14 cellular contexts compared by ENCODE assay signal in genomic region chr14:37901978-37902377, GRCh38.
A peak's percentile ranks its signal among the peaks of the same experiment; 100 is the strongest.
DNase-seq lines count a peak whose midpoint lies in the region; ATAC-seq, FAIRE-seq and TF ChIP-seq lines count a peak whose summit lies in the region.
"Had no signal": no experiment of that assay in that cellular context is flagged by ENCODE, and none has a peak within 500 bp of the region (broad histone marks: within the 10 kb centered on the region; RNA-seq: fewer than 3 reads in every experiment).

No MANE protein-coding gene starts in this region.

- H3K9me3 ChIP-seq in heart right ventricle = no peaks in the 10 kb centered on the region
- no peaks in the 10 kb centered on the region for H3K9me3 ChIP-seq in skeletal muscle tissue (ENCODE audit: control insufficient read depth in 3 of 3, low read length in 3 of 3)
- H3K9me3 ChIP-seq in HepG2 (ENCODE audit: low read length) = no peaks in the 10 kb centered on the region
- H3K9me3 ChIP-seq in esophagus muscularis mucosa = no peaks in the 10 kb centered on the region
- no peaks in the 10 kb centered on the region for H3K9me3 ChIP-seq in Caco-2

- no peaks in the 10 kb centered on the region for H4K20me1 ChIP-seq in HepG2 (ENCODE audit: insufficient read depth, low read length)

- DNase-seq in GM03348 (ENCODE audit: low spot score) (peak; percentile 81), RPMI7951 (ENCODE audit: low read depth) (peak; percentile 35), heart right ventricle (peak; percentile 23 to 66), HepG2 (ENCODE audit: low spot score) (no peak), esophagus muscularis mucosa (ENCODE audit: extremely low spot score) (no peak), Caco-2 (no peak), D721Med (ENCODE audit: insufficient read length, low spot score) (no peak)
- DNase-seq: activated CD4-positive, alpha-beta T cell treated with anti-CD3 and anti-CD28 coated beads, Interleukin-2, amount 50 U/mL, for 48 hours; CD4-positive, alpha-beta memory T cell; GF-D8; NCI-H1105 treated with DMSO at 0.1 percent for 48 hours; stimulated activated CD4-positive, alpha-beta T cell treated with anti-CD3 and anti-CD28 coated beads, Interleukin-1b, Interleukin-23, amount 100 ng/mL, for 48 hours had no signal

- ATAC-seq in heart right ventricle = peak in 7 of 8 donors; percentile 80 to 94 (median 91)
- no peak for ATAC-seq in HepG2

- peak overlapping the region in 1 of 3 donors; percentile 46 for H3K9ac ChIP-seq in skeletal muscle tissue (ENCODE audit: low read depth in 1 of 3, low read length in 3 of 3)
- no peak overlapping the region for H3K9ac ChIP-seq in HepG2 (ENCODE audit: insufficient read depth, low read depth, low read length)

- TF ChIP-seq RAD21 in HepG2 (CRISPR knock-in tag; IDR thresholded peaks at IDR 0.05) = no peak

- H3K4me1 ChIP-seq in heart right ventricle (peaks cover 0 to 4% (median 0%) of the 10 kb centered on the region in 9 donors), skeletal muscle tissue (ENCODE audit: control insufficient read depth in 3 of 3, insufficient read depth in 3 of 3, low read length in 3 of 3) (peaks cover 0 to 4% (median 0%) of the 10 kb centered on the region in 3 donors), HepG2 (ENCODE audit: insufficient read depth, low read length) (peaks cover 8% of the 10 kb centered on the region), esophagus muscularis mucosa (peaks cover 0 to 5% (median 0%) of the 10 kb centered on the region in 4 donors), Caco-2 (no peaks in the 10 kb centered on the region)

- WGBS in heart right ventricle, 2 donors = 36 to 42% methylated on average over 6 of the region's 6 CpGs
- WGBS in HepG2 (ENCODE audit: low lambda C conversion rate) = 59% methylated on average over 6 of the region's 6 CpGs
- 56% methylated on average over 6 of the region's 6 CpGs for WGBS in esophagus muscularis mucosa

- no peak overlapping the region for H3K4me2 ChIP-seq in HepG2 (ENCODE audit: low read depth, low read length)

- no peaks in the 10 kb centered on the region for H3K27me3 Mint-ChIP-seq in Caco-2 (ENCODE audit: insufficient read depth, unreplicated experiment)

- H3K27me3 ChIP-seq in heart right ventricle (peaks cover 0 to 7% (median 0%) of the 10 kb centered on the region in 7 donors), skeletal muscle tissue (ENCODE audit: control insufficient read depth in 3 of 3, insufficient read depth in 3 of 3, low read length in 3 of 3) (no peaks in the 10 kb centered on the region), HepG2 (ENCODE audit: control insufficient read depth in 1 of 2, insufficient read depth in 2 of 2, low read length in 2 of 2) (no peaks in the 10 kb centered on the region), esophagus muscularis mucosa (no peaks in the 10 kb centered on the region), Caco-2 (replicated peaks; ENCODE audit: control insufficient read depth, insufficient read depth, low read length) (no peaks in the 10 kb centered on the region)

- FAIRE-seq in HepG2 (lab: Jason Lieb, UNC) = no peak
- no peak for FAIRE-seq in D721Med (lab: Jason Lieb, UNC)
- FAIRE-seq: GM19239 had no signal

- H3K4me3 ChIP-seq in heart right ventricle = peak overlapping the region in 4 of 10 donors; percentile 6 to 27 (median 14)
- peak overlapping the region in 2 of 3 donors; percentile 14 to 16 for H3K4me3 ChIP-seq in skeletal muscle tissue (ENCODE audit: low read length in 3 of 3)
- H3K4me3 ChIP-seq in HepG2 (replicated peaks in 1 of 3; ENCODE audit: insufficient read depth in 1 of 3, low read depth in 2 of 3, low read length in 3 of 3) = no peak overlapping the region
- peak overlapping the region in 1 of 4 donors; percentile 15 for H3K4me3 ChIP-seq in esophagus muscularis mucosa
- no peak overlapping the region for H3K4me3 ChIP-seq in Caco-2 (ENCODE audit: low read depth, low read length)

- CTCF ChIA-PET in HepG2 (lab: Yijun Ruan, JAX; ENCODE audit: low intra/inter-chr PET ratio, low total read pairs) = no interaction called here
- CTCF ChIA-PET in Caco-2 (lab: Charles Lee) = no interaction called here

- TF ChIP-seq EP300 in HepG2 (IDR thresholded peaks at IDR 0.05; ENCODE audit: low read depth in 2 of 2, low read length in 2 of 2) (no peak), HepG2 (CRISPR knock-in tag; IDR thresholded peaks at IDR 0.05; ENCODE audit: borderline replicate concordance) (no peak), esophagus muscularis mucosa (IDR thresholded peaks at IDR 0.05) (no peak)

- H2AFZ ChIP-seq in HepG2 (ENCODE audit: low read length) = no peak overlapping the region

- in situ Hi-C loops in HepG2 (cut with HindIII; ENCODE audit: extremely low pct_ligation_motif_present, low pct_unique_long_range_greater_than_20kb) = loop anchor here (5.0 to 25.0 kb wide), 3 partner anchors 305 to 1110 kb away; partner anchors contain the start of gene SSTR1

- TF ChIP-seq CTCF in heart right ventricle (IDR thresholded peaks at IDR 0.05) = no peak
- TF ChIP-seq CTCF in HepG2 (CRISPR knock-in tag; IDR thresholded peaks at IDR 0.05) = no peak
- TF ChIP-seq CTCF in esophagus muscularis mucosa (IDR thresholded peaks at IDR 0.05) = no peak
- no peak for TF ChIP-seq CTCF in Caco-2 (IDR thresholded peaks at IDR 0.05; ENCODE audit: insufficient read depth in 1 of 2, low read depth in 1 of 2, low read length in 1 of 2, severe bottlenecking in 1 of 2, unreplicated experiment in 1 of 2)
- TF ChIP-seq CTCF in D721Med (IDR thresholded peaks at IDR 0.05; ENCODE audit: insufficient read depth, missing control alignments) = no peak

- H3K4me3 Mint-ChIP-seq in Caco-2 (ENCODE audit: unreplicated experiment) = no peak overlapping the region
- H3K4me3 Mint-ChIP-seq: CD4-positive, alpha-beta memory T cell had no signal

- POLR2A ChIA-PET in HepG2 (lab: Yijun Ruan, JAX) (no interaction called here), Caco-2 (lab: Charles Lee) (no interaction called here)

- BruUV-seq in HepG2 (replicated peaks; lab: Mats Ljungman, UMichigan) (no TSS peak), Caco-2 (replicated peaks; lab: Mats Ljungman, UMichigan) (no TSS peak)

- no peaks in the 10 kb centered on the region for H3K4me1 Mint-ChIP-seq in Caco-2 (ENCODE audit: low read depth, unreplicated experiment)

- intact Hi-C loops in heart right ventricle (cut with DNase I) = loop anchor here in 8 of 10 donors (5.0 to 10.0 kb wide), 7 partner anchors 295 to 1113 kb away; partner anchors contain the start of gene SSTR1 (in 1 of the 8)
- intact Hi-C loops in HepG2 (cut with micrococcal nuclease; ENCODE audit: unreplicated experiment) = loop anchor here (5.0 to 10.0 kb wide), 3 partner anchors 453 to 1115 kb away; no protein-coding TSS in a partner anchor
- intact Hi-C loops in esophagus muscularis mucosa (cut with DNase I) = no loop called here
- intact Hi-C loops in Caco-2 (cut with micrococcal nuclease; ENCODE audit: unreplicated experiment) = loop anchor here (2.0 to 5.0 kb wide), 3 partner anchors 115 to 965 kb away; no protein-coding TSS in a partner anchor

- no peaks in the 10 kb centered on the region for H3K36me3 Mint-ChIP-seq in Caco-2 (ENCODE audit: insufficient read depth, unreplicated experiment)
- H3K36me3 Mint-ChIP-seq: CD4-positive, alpha-beta memory T cell had no signal

- H3K27ac Mint-ChIP-seq in Caco-2 (ENCODE audit: unreplicated experiment) = no peak overlapping the region
- H3K27ac Mint-ChIP-seq: CD4-positive, alpha-beta memory T cell had no signal

- TF ChIP-seq POLR2A in HepG2 (IDR thresholded peaks at IDR 0.05; ENCODE audit: insufficient read depth in 1 of 2, low read depth in 2 of 2, low read length in 2 of 2) (no peak), esophagus muscularis mucosa (IDR thresholded peaks at IDR 0.05; ENCODE audit: low read depth) (no peak)

- H3K79me2 ChIP-seq in HepG2 (ENCODE audit: insufficient read depth, low read length) = no peaks in the 10 kb centered on the region

- H3K9me3 Mint-ChIP-seq in Caco-2 (ENCODE audit: unreplicated experiment) = no peaks in the 10 kb centered on the region
- H3K9me3 Mint-ChIP-seq: CD4-positive, alpha-beta memory T cell had no signal

- H3K36me3 ChIP-seq in heart right ventricle (no peaks in the 10 kb centered on the region), skeletal muscle tissue (ENCODE audit: control insufficient read depth in 3 of 3, insufficient read depth in 3 of 3, low read length in 3 of 3) (no peaks in the 10 kb centered on the region), HepG2 (replicated peaks in 1 of 2; ENCODE audit: control insufficient read depth in 1 of 2, insufficient read depth in 2 of 2, low read length in 2 of 2) (no peaks in the 10 kb centered on the region), esophagus muscularis mucosa (no peaks in the 10 kb centered on the region), Caco-2 (ENCODE audit: control insufficient read depth, insufficient read depth, low read length) (no peaks in the 10 kb centered on the region)

- peak overlapping the region in 5 of 10 donors; percentile 17 to 62 (median 31) for H3K27ac ChIP-seq in heart right ventricle
- no peak overlapping the region for H3K27ac ChIP-seq in skeletal muscle tissue (ENCODE audit: low read depth, low read length)
- H3K27ac ChIP-seq in HepG2 (ENCODE audit: extremely low read length, insufficient read depth, low read length) = no peak overlapping the region
- peak overlapping the region in 1 of 4 donors; percentile 30 for H3K27ac ChIP-seq in esophagus muscularis mucosa (replicated peaks in 1 of 4)

TF ChIP-seq in HepG2, 621 proteins besides CTCF, POLR2A, EP300 and RAD21:
- no peak for TF ChIP-seq KLF11 (CRISPR knock-in tag; IDR thresholded peaks at IDR 0.05)

Comparison
In these comparisons a context has a peak if more than half of its experiments do, and no peak if none do; other contexts are left out.
1. DNase-seq: peak in GM03348 (single experiment), RPMI7951 (single experiment) and heart right ventricle (2 of 2); none in HepG2 (single experiment), esophagus muscularis mucosa (single experiment), Caco-2 (0 of 2) and D721Med (single experiment).
2. H3K4me3 ChIP-seq: peak in skeletal muscle tissue (2 of 3); none in HepG2 (0 of 3) and Caco-2 (single experiment).